ENCODE assay signal across 23 cellular contexts in the genomic region with DNA sequence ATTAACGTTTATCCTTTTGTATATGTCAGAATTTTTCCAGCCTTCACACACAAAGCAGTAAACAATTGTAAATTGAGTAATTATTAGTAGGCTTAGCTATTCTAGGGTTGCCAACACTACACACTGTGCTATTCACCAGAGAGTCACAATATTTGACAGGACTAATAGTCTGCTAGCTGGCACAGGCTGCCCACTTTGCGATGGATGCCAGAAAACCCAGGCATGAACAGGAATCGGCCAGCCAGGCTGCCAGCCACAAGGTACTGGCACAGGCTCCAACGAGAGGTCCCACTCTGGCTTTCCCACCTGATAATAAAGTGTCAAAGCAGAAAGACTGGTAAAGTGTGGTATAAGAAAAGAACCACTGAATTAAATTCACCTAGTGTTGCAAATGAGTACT.
DNase-seq lines count a peak whose midpoint lies in the region; ATAC-seq and TF ChIP-seq lines count a peak whose summit lies in the region.
"Had no signal": no experiment of that assay in that cellular context is flagged by ENCODE, and none has a peak within 500 bp of the region (broad histone marks: within the 10 kb centered on the region; RNA-seq: fewer than 3 reads in every experiment).

No MANE protein-coding gene starts in this region.

- no peak for ATAC-seq in stimulated activated effector memory CD8-positive, alpha-beta T cell treated with anti-CD3 and anti-CD28 coated beads, Interleukin-12 subunit alpha, Interleukin-12 subunit beta, amount 100 ng/mL, for 72 hours
- no peak for ATAC-seq in GM19328 (IDR thresholded peaks at IDR 0.05; ENCODE audit: unreplicated experiment)
- ATAC-seq: naive thymus-derived CD8-positive, alpha-beta T cell; stimulated activated naive CD8-positive, alpha-beta T cell treated with anti-CD3 and anti-CD28 coated beads, Interleukin-15, amount 100 ng/mL, for 72 hours; upper lobe of right lung had no signal

- H3K4me3 Mint-ChIP-seq in glutamatergic neuron (ENCODE audit: unreplicated experiment) = no peak overlapping the region
- H3K4me3 Mint-ChIP-seq in stimulated activated effector memory CD8-positive, alpha-beta T cell treated with anti-CD3 and anti-CD28 coated beads, Interleukin-12 subunit alpha, Interleukin-12 subunit beta, amount 100 ng/mL, for 72 hours = no peak overlapping the region
- H3K4me3 Mint-ChIP-seq: CD4-positive, alpha-beta memory T cell; IgD-negative memory B cell; naive thymus-derived CD8-positive, alpha-beta T cell; stimulated activated naive CD8-positive, alpha-beta T cell treated with anti-CD3 and anti-CD28 coated beads, Interleukin-15, amount 100 ng/mL, for 72 hours; T-helper 2 cell treated with Interferon-gamma antibody and Interleukin-4, amounts not matched to agents 5 μg/mL and 100 μg/mL, for 36 hours had no signal

- no peaks in the 10 kb centered on the region for H3K9me3 Mint-ChIP-seq in glutamatergic neuron (ENCODE audit: unreplicated experiment)
- no peaks in the 10 kb centered on the region for H3K9me3 Mint-ChIP-seq in stimulated activated effector memory CD8-positive, alpha-beta T cell treated with anti-CD3 and anti-CD28 coated beads, Interleukin-12 subunit alpha, Interleukin-12 subunit beta, amount 100 ng/mL, for 72 hours
- H3K9me3 Mint-ChIP-seq: CD4-positive, alpha-beta memory T cell; IgD-negative memory B cell; naive thymus-derived CD8-positive, alpha-beta T cell; stimulated activated naive CD8-positive, alpha-beta T cell treated with anti-CD3 and anti-CD28 coated beads, Interleukin-15, amount 100 ng/mL, for 72 hours; T-helper 2 cell treated with Interferon-gamma antibody and Interleukin-4, amounts not matched to agents 5 μg/mL and 100 μg/mL, for 36 hours had no signal

- H3K4me1 Mint-ChIP-seq in glutamatergic neuron (ENCODE audit: low read depth, unreplicated experiment) = no peaks in the 10 kb centered on the region
- H3K4me1 Mint-ChIP-seq in stimulated activated effector memory CD8-positive, alpha-beta T cell treated with anti-CD3 and anti-CD28 coated beads, Interleukin-12 subunit alpha, Interleukin-12 subunit beta, amount 100 ng/mL, for 72 hours = peaks cover 10% of the 10 kb centered on the region
- H3K4me1 Mint-ChIP-seq: stimulated activated naive CD8-positive, alpha-beta T cell treated with anti-CD3 and anti-CD28 coated beads, Interleukin-15, amount 100 ng/mL, for 72 hours had no signal

- H3K36me3 ChIP-seq in left ventricle myocardium inferior (peaks cover 19% of the 10 kb centered on the region), prostate gland (peaks cover 0 to 3% of the 10 kb centered on the region in 2 donors)

- TF ChIP-seq POLR2A in prostate gland (IDR thresholded peaks at IDR 0.05) = no peak

- DNase-seq in NCI-H1092 (lab: John Stamatoyannopoulos, UW) = peak; percentile 35
- DNase-seq in anterior cingulate cortex (lab: John Stamatoyannopoulos, UW) = peak in 52 of 58 donors; percentile 12 to 82 (median 58)
- DNase-seq in left ventricle myocardium inferior = peak; percentile 68
- DNase-seq in prostate gland (ENCODE audit: low spot score) = peak; percentile 51
- DNase-seq in glutamatergic neuron = no peak
- no peak for DNase-seq in stimulated activated effector memory CD8-positive, alpha-beta T cell treated with anti-CD3 and anti-CD28 coated beads, Interleukin-12 subunit alpha, Interleukin-12 subunit beta, amount 100 ng/mL, for 72 hours (ENCODE audit: low spot score in 2 of 2)
- no peak for DNase-seq in NCI-H69 (lab: John Stamatoyannopoulos, UW)
- DNase-seq: activated CD4-positive, alpha-beta T cell treated with anti-CD3 and anti-CD28 coated beads, Interleukin-2, amount 50 U/mL, for 4 hours; CD4-positive, alpha-beta memory T cell; DMS153; GDM1; mesenchymal stem cell; naive thymus-derived CD8-positive, alpha-beta T cell; NCI-H1694 treated with DMSO at 0.1 percent for 48 hours; SK-N-SH; small intestine; stimulated activated naive CD8-positive, alpha-beta T cell treated with anti-CD3 and anti-CD28 coated beads, Interleukin-15, amount 100 ng/mL, for 72 hours; upper lobe of right lung had no signal

- 29% methylated on average over 4 of the region's 4 CpGs for WGBS in prostate gland

- H3K27me3 ChIP-seq in left ventricle myocardium inferior (ENCODE audit: low read depth) (no peaks in the 10 kb centered on the region), prostate gland (replicated peaks; ENCODE audit: insufficient read depth) (no peaks in the 10 kb centered on the region)
- H3K27me3 ChIP-seq: ascending aorta, upper lobe of right lung had no signal

- intact Hi-C loops in left ventricle myocardium inferior (cut with micrococcal nuclease) (loop anchor here (10.0 kb wide), 1 partner anchor 97 kb away; the partner anchor contains the start of gene TET2), prostate gland (cut with DNase I) (no loop called here)

- H3K4me3 ChIP-seq in left ventricle myocardium inferior (no peak overlapping the region), prostate gland (no peak overlapping the region)
- H3K4me3 ChIP-seq: ascending aorta, upper lobe of right lung had no signal

- H3K36me3 Mint-ChIP-seq in glutamatergic neuron (ENCODE audit: unreplicated experiment) = no peaks in the 10 kb centered on the region
- H3K36me3 Mint-ChIP-seq in stimulated activated effector memory CD8-positive, alpha-beta T cell treated with anti-CD3 and anti-CD28 coated beads, Interleukin-12 subunit alpha, Interleukin-12 subunit beta, amount 100 ng/mL, for 72 hours = peaks cover 83% of the 10 kb centered on the region

- H3K27ac Mint-ChIP-seq in glutamatergic neuron (ENCODE audit: unreplicated experiment) = no peak overlapping the region
- no peak overlapping the region for H3K27ac Mint-ChIP-seq in stimulated activated effector memory CD8-positive, alpha-beta T cell treated with anti-CD3 and anti-CD28 coated beads, Interleukin-12 subunit alpha, Interleukin-12 subunit beta, amount 100 ng/mL, for 72 hours
- H3K27ac Mint-ChIP-seq: CD4-positive, alpha-beta memory T cell; IgD-negative memory B cell; naive thymus-derived CD8-positive, alpha-beta T cell; progenitor cell of endocrine pancreas; stimulated activated naive CD8-positive, alpha-beta T cell treated with anti-CD3 and anti-CD28 coated beads, Interleukin-15, amount 100 ng/mL, for 72 hours; T-helper 2 cell treated with Interferon-gamma antibody and Interleukin-4, amounts not matched to agents 5 μg/mL and 100 μg/mL, for 36 hours had no signal

- no peak for TF ChIP-seq CTCF in left ventricle myocardium inferior (IDR thresholded peaks at IDR 0.05; ENCODE audit: borderline replicate concordance)
- no peak for TF ChIP-seq CTCF in prostate gland (IDR thresholded peaks at IDR 0.05)
- TF ChIP-seq CTCF in glutamatergic neuron (IDR thresholded peaks at IDR 0.05; ENCODE audit: partially characterized antibody, unreplicated experiment) = no peak

- no peaks in the 10 kb centered on the region for H3K9me3 ChIP-seq in left ventricle myocardium inferior (replicated peaks)
- H3K9me3 ChIP-seq in prostate gland = no peaks in the 10 kb centered on the region
- H3K9me3 ChIP-seq: ascending aorta, SK-N-SH, upper lobe of right lung had no signal

- H3K27me3 Mint-ChIP-seq in glutamatergic neuron (ENCODE audit: unreplicated experiment) = no peaks in the 10 kb centered on the region
- H3K27me3 Mint-ChIP-seq: CD4-positive, alpha-beta memory T cell; IgD-negative memory B cell; naive thymus-derived CD8-positive, alpha-beta T cell; progenitor cell of endocrine pancreas; stimulated activated naive CD8-positive, alpha-beta T cell treated with anti-CD3 and anti-CD28 coated beads, Interleukin-15, amount 100 ng/mL, for 72 hours had no signal

- H3K27ac ChIP-seq in left ventricle myocardium inferior (replicated peaks) (peak overlapping the region; percentile 42), prostate gland (no peak overlapping the region)
- H3K27ac ChIP-seq: ascending aorta, upper lobe of right lung had no signal

- H3K4me1 ChIP-seq in left ventricle myocardium inferior (peaks cover 38% of the 10 kb centered on the region), prostate gland (replicated peaks) (no peaks in the 10 kb centered on the region)
- H3K4me1 ChIP-seq: upper lobe of right lung had no signal

Comparison
In these comparisons a context has a peak if more than half of its experiments do, and no peak if none do; other contexts are left out.
1. DNase-seq: peak in NCI-H1092 (single experiment), anterior cingulate cortex (52 of 58), left ventricle myocardium inferior (single experiment) and prostate gland (single experiment); none in glutamatergic neuron (single experiment), stimulated activated effector memory CD8-positive, alpha-beta T cell treated with anti-CD3 and anti-CD28 coated beads, Interleukin-12 subunit alpha, Interleukin-12 subunit beta, amount 100 ng/mL, for 72 hours (0 of 2) and NCI-H69 (single experiment).